ENCODE assay signal across 20 cellular contexts in genomic region chr9:115770521-115770920, GRCh38.
"Had no signal": no experiment of that assay in that cellular context is flagged by ENCODE, and none has a peak within 500 bp of the region (broad histone marks: within the 10 kb centered on the region; RNA-seq: fewer than 3 reads in every experiment).

No MANE protein-coding gene starts in this region.

- DNase-seq: dermis blood vessel endothelial cell; dorsolateral prefrontal cortex; effector CD4-positive, alpha-beta T cell; effector memory CD4-positive, alpha-beta T cell; foreskin fibroblast; foreskin melanocyte; gastrocnemius medialis; glutamatergic neuron; head of caudate nucleus; heart right ventricle; hippocampal formation; left cardiac atrium; left lung; left ventricle myocardium superior; lower lobe of right lung; mesendoderm; midbrain; naive thymus-derived CD4-positive, alpha-beta T cell had no signal

- ATAC-seq: gastrocnemius medialis; heart right ventricle; left cardiac atrium; left lung; left ventricle myocardium superior; lower lobe of right lung; naive thymus-derived CD4-positive, alpha-beta T cell had no signal

- H3K4me1 ChIP-seq: esophagus muscularis mucosa, gastrocnemius medialis, heart right ventricle, left lung, lower lobe of right lung had no signal

- H3K9me3 ChIP-seq: esophagus muscularis mucosa, gastrocnemius medialis, lower lobe of right lung had no signal

- H3K27me3 ChIP-seq: esophagus muscularis mucosa, gastrocnemius medialis, heart right ventricle, left lung had no signal

- H3K27ac ChIP-seq: coronary artery, dorsolateral prefrontal cortex, esophagus muscularis mucosa, gastrocnemius medialis, heart right ventricle, left lung, lower lobe of right lung had no signal

- H3K36me3 ChIP-seq: esophagus muscularis mucosa, gastrocnemius medialis, heart right ventricle, left lung, lower lobe of right lung had no signal

- H3K4me3 ChIP-seq: coronary artery, dorsolateral prefrontal cortex, esophagus muscularis mucosa, gastrocnemius medialis, heart right ventricle, left lung, lower lobe of right lung had no signal
